16 cellular contexts compared by ENCODE assay signal in genomic region chr9:14405176-14405575, GRCh38.
A peak's percentile ranks its signal among the peaks of the same experiment; 100 is the strongest.
DNase-seq lines count a peak whose midpoint lies in the region; ATAC-seq and TF ChIP-seq lines count a peak whose summit lies in the region.
"Had no signal": no experiment of that assay in that cellular context is flagged by ENCODE, and none has a peak within 500 bp of the region (broad histone marks: within the 10 kb centered on the region; RNA-seq: fewer than 3 reads in every experiment).

No MANE protein-coding gene starts in this region.

- H3K27ac ChIP-seq in subcutaneous abdominal adipose tissue (ENCODE audit: low read depth, low read length) (peak overlapping the region; percentile 12), heart right ventricle (no peak overlapping the region)

- no peak overlapping the region for H3K4me3 Mint-ChIP-seq in brain
- H3K4me3 Mint-ChIP-seq: CD4-positive, alpha-beta memory T cell; H9 had no signal

- ATAC-seq in HG02610 (IDR thresholded peaks at IDR 0.05; ENCODE audit: unreplicated experiment) (no peak), GM21360 (IDR thresholded peaks at IDR 0.05; ENCODE audit: unreplicated experiment) (no peak), heart right ventricle (no peak)
- ATAC-seq: HCT116 had no signal

- peaks cover 9% of the 10 kb centered on the region for H3K36me3 Mint-ChIP-seq in brain
- H3K36me3 Mint-ChIP-seq: CD4-positive, alpha-beta memory T cell had no signal

- DNase-seq in dermis blood vessel endothelial cell (peak; percentile 51), fibroblast of the aortic adventitia (ENCODE audit: low read depth) (peak; percentile 29), heart right ventricle (no peak)
- DNase-seq: C1 segment of cervical spinal cord; Calu3; CD4-positive, alpha-beta memory T cell; COR-L47; DMS53; DMS79 treated with DMSO at 0.1 percent for 48 hours; GF-D8; H9 had no signal

- peaks cover 0 to 14% (median 8%) of the 10 kb centered on the region in 5 donors for H3K4me1 ChIP-seq in subcutaneous abdominal adipose tissue (ENCODE audit: control insufficient read depth in 5 of 5, insufficient read depth in 5 of 5, low read length in 5 of 5)
- peaks cover 0 to 16% (median 9%) of the 10 kb centered on the region in 9 donors for H3K4me1 ChIP-seq in heart right ventricle

- no peaks in the 10 kb centered on the region for H3K36me3 ChIP-seq in subcutaneous abdominal adipose tissue (ENCODE audit: control insufficient read depth in 5 of 5, insufficient read depth in 5 of 5, low read length in 5 of 5)
- H3K36me3 ChIP-seq in heart right ventricle: no peaks in the 10 kb centered on the region

- peaks cover 0 to 9% (median 6%) of the 10 kb centered on the region in 5 experiments for H3K9me3 Mint-ChIP-seq in brain
- H3K9me3 Mint-ChIP-seq: H9 had no signal

- intact Hi-C loops in heart right ventricle (cut with DNase I): loop anchor here in 3 of 10 donors (10.0 kb wide), 2 partner anchors 980 to 1050 kb away; no protein-coding TSS in a partner anchor

- H3K27me3 Mint-ChIP-seq in brain: peaks cover 3% of the 10 kb centered on the region

- H3K27me3 ChIP-seq in subcutaneous abdominal adipose tissue (ENCODE audit: control insufficient read depth in 5 of 5, insufficient read depth in 4 of 5, low read length in 5 of 5) (no peaks in the 10 kb centered on the region), heart right ventricle (no peaks in the 10 kb centered on the region)

- peak overlapping the region in 4 of 5 experiments; percentile 4 to 55 (median 28) for H3K27ac Mint-ChIP-seq in brain
- H3K27ac Mint-ChIP-seq: CD4-positive, alpha-beta memory T cell; H9 had no signal

- peaks cover 0 to 9% (median 4%) of the 10 kb centered on the region in 5 donors for H3K9me3 ChIP-seq in subcutaneous abdominal adipose tissue (ENCODE audit: control insufficient read depth in 5 of 5, low read length in 5 of 5)
- H3K9me3 ChIP-seq in heart right ventricle: peaks cover 0 to 8% (median 0%) of the 10 kb centered on the region in 11 donors

- H3K9ac ChIP-seq in subcutaneous abdominal adipose tissue (ENCODE audit: low read length in 5 of 5): no peak overlapping the region

- H3K4me3 ChIP-seq in fibroblast of the aortic adventitia (ENCODE audit: low read depth, low read length) (no peak overlapping the region), subcutaneous abdominal adipose tissue (ENCODE audit: low read depth in 1 of 5, low read length in 5 of 5) (no peak overlapping the region), heart right ventricle (no peak overlapping the region)

- TF ChIP-seq CTCF in brain (conservative IDR thresholded peaks at IDR 0.05): no peak
- TF ChIP-seq CTCF in fibroblast of the aortic adventitia (IDR thresholded peaks at IDR 0.05; ENCODE audit: insufficient read depth, low read length): no peak
- no peak for TF ChIP-seq CTCF in heart right ventricle (IDR thresholded peaks at IDR 0.05)

- WGBS in heart right ventricle, 2 donors: 74 to 78% methylated on average over 2 of the region's 2 CpGs

- H3K4me1 Mint-ChIP-seq in brain: peaks cover 35% of the 10 kb centered on the region
- H3K4me1 Mint-ChIP-seq: CD4-positive, alpha-beta memory T cell had no signal

Comparison
In these comparisons a context has a peak if more than half of its experiments do, and no peak if none do; other contexts are left out.
1. DNase-seq: peak in dermis blood vessel endothelial cell (single experiment) and fibroblast of the aortic adventitia (single experiment); none in heart right ventricle (0 of 2).